ENCODE assay signal across 1 cellular context in genomic region chr2:27264753-27265535, GRCh38.
TF ChIP-seq lines count a peak whose summit lies in the region.

No MANE protein-coding gene starts in this region.

TF ChIP-seq in HepG2, 621 proteins besides CTCF, POLR2A, EP300 and RAD21 (continued from another document and continues in another):
- TF ChIP-seq DRAP1 (CRISPR knock-in tag; IDR thresholded peaks at IDR 0.05) = peak; percentile 29; the same call in 1 of the 2 replicates
- TF ChIP-seq HNRNPH1 (optimal IDR thresholded peaks at IDR 0.05; ENCODE audit: low read depth, low read length) = no peak
- TF ChIP-seq TGIF2 (CRISPR knock-in tag; IDR thresholded peaks at IDR 0.05) = peak; percentile 85; the same call in 1 of the 2 replicates
- TF ChIP-seq ZNF792 (CRISPR knock-in tag; IDR thresholded peaks at IDR 0.05) = 0 out of 2 replicates have a peak, but pooled peaks have one; percentile 78
- no peak for TF ChIP-seq BATF2 (CRISPR knock-in tag; IDR thresholded peaks at IDR 0.05)
- no peak for TF ChIP-seq ZBTB20 (CRISPR knock-in tag; IDR thresholded peaks at IDR 0.05; ENCODE audit: borderline replicate concordance, low read depth)
- no peak for TF ChIP-seq ZBED4 (CRISPR knock-in tag; IDR thresholded peaks at IDR 0.05; ENCODE audit: borderline replicate concordance)
- TF ChIP-seq ZNF333 (CRISPR knock-in tag; IDR thresholded peaks at IDR 0.05; ENCODE audit: borderline replicate concordance) = no peak
- peak; percentile 93 for TF ChIP-seq NR1H2 (CRISPR knock-in tag; IDR thresholded peaks at IDR 0.05; ENCODE audit: borderline replicate concordance, low read depth)
- TF ChIP-seq MIER2 (CRISPR knock-in tag; IDR thresholded peaks at IDR 0.05) = 0 out of 2 replicates have a peak, but pooled peaks have one; percentile 35
- peak; percentile 76 for TF ChIP-seq ZBTB7A (CRISPR knock-in tag; IDR thresholded peaks at IDR 0.05)
- TF ChIP-seq CENPX (CRISPR knock-in tag; IDR thresholded peaks at IDR 0.05) = no peak
- no peak for TF ChIP-seq ADNP (CRISPR knock-in tag; IDR thresholded peaks at IDR 0.05)
- TF ChIP-seq TEF (CRISPR knock-in tag; IDR thresholded peaks at IDR 0.05) = no peak
- no peak for TF ChIP-seq FLYWCH1 (CRISPR knock-in tag; IDR thresholded peaks at IDR 0.05)
- no peak for TF ChIP-seq ZNF20 (CRISPR knock-in tag; IDR thresholded peaks at IDR 0.05)
- no peak for TF ChIP-seq RORA (CRISPR knock-in tag; IDR thresholded peaks at IDR 0.05)
- TF ChIP-seq ZBTB25 (CRISPR knock-in tag; IDR thresholded peaks at IDR 0.05) = peak; percentile 68; the same call in 1 of the 2 replicates
- TF ChIP-seq SRSF9 (IDR thresholded peaks at IDR 0.05; ENCODE audit: borderline replicate concordance, insufficient read depth, low read depth, low read length, poor library complexity, severe bottlenecking) = no peak
- no peak for TF ChIP-seq KIAA2018 (CRISPR knock-in tag; IDR thresholded peaks at IDR 0.05; ENCODE audit: borderline replicate concordance)
- TF ChIP-seq CC2D1A (CRISPR knock-in tag; IDR thresholded peaks at IDR 0.05) = no peak
- TF ChIP-seq DNMT3B (CRISPR knock-in tag; conservative IDR thresholded peaks at IDR 0.05) = peak; percentile 77; the same call in 1 of the 2 replicates
- no peak for TF ChIP-seq ZNF549 (CRISPR knock-in tag; IDR thresholded peaks at IDR 0.05)
- TF ChIP-seq CEBPB (IDR thresholded peaks at IDR 0.05; ENCODE audit: borderline replicate concordance, low read depth, low read length) = no peak
- peak; percentile 95 for TF ChIP-seq ZNF709 (CRISPR knock-in tag; IDR thresholded peaks at IDR 0.05)
- TF ChIP-seq THAP9 (CRISPR knock-in tag; IDR thresholded peaks at IDR 0.05; ENCODE audit: borderline replicate concordance) = peak; percentile 82
- TF ChIP-seq REPIN1 (CRISPR knock-in tag; IDR thresholded peaks at IDR 0.05; ENCODE audit: borderline replicate concordance, low read depth) = no peak
- TF ChIP-seq IRF1 (CRISPR knock-in tag; IDR thresholded peaks at IDR 0.05; ENCODE audit: low read depth) = no peak
- TF ChIP-seq YEATS4 (CRISPR knock-in tag; IDR thresholded peaks at IDR 0.05; ENCODE audit: borderline replicate concordance) = no peak
- TF ChIP-seq ATF2 (CRISPR knock-in tag; IDR thresholded peaks at IDR 0.05) = peak; percentile 78
- TF ChIP-seq ZNF317 (CRISPR knock-in tag; IDR thresholded peaks at IDR 0.05) = no peak
- no peak for TF ChIP-seq ZNF431 (CRISPR knock-in tag; IDR thresholded peaks at IDR 0.05; ENCODE audit: borderline replicate concordance, low read depth)
- peak; percentile 60; the same call in 1 of the 2 replicates for TF ChIP-seq ZBTB33 (CRISPR knock-in tag; IDR thresholded peaks at IDR 0.05)
- TF ChIP-seq TAF1 (CRISPR knock-in tag; IDR thresholded peaks at IDR 0.05) = peak; percentile 18; the same call in 1 of the 2 replicates
